Comparison of ENCODE assay signal across 1 cellular context in genomic region chr1:160097196-160097910, GRCh38.
TF ChIP-seq lines count a peak whose summit lies in the region.

No MANE protein-coding gene starts in this region.

TF ChIP-seq in GM12878, 131 proteins besides CTCF, POLR2A, EP300 and RAD21:
- TF ChIP-seq PML (IDR thresholded peaks at IDR 0.05; ENCODE audit: low read length) (no peak), NFYA (IDR thresholded peaks at IDR 0.05; ENCODE audit: borderline replicate concordance, low read depth, low read length) (no peak)
TF ChIP-seq in GM12878: peak in this region for 0.
